24 cellular contexts compared by ENCODE assay signal in genomic region chr14:76343386-76343785, GRCh38. TPM values are rescaled to one million over a fixed set of nuclear protein-coding genes. Genes with fewer than 3 reads are reported as not detected.
DNase-seq lines count a peak whose midpoint lies in the region; TF ChIP-seq lines count a peak whose summit lies in the region.
"Had no signal": no experiment of that assay in that cellular context is flagged by ENCODE, and none has a peak within 500 bp of the region (broad histone marks: within the 10 kb centered on the region; RNA-seq: fewer than 3 reads in every experiment).

No MANE protein-coding gene starts in this region.

- H3K4me1 ChIP-seq in left ventricle myocardium inferior: peaks cover 2% of the 10 kb centered on the region

- TF ChIP-seq CTCF in left ventricle myocardium inferior (IDR thresholded peaks at IDR 0.05; ENCODE audit: borderline replicate concordance): no peak

- no peak overlapping the region for H3K4me3 ChIP-seq in left ventricle myocardium inferior
- H3K4me3 ChIP-seq: BLaER1, GM12878 had no signal

- H3K36me3 ChIP-seq in left ventricle myocardium inferior: no peaks in the 10 kb centered on the region
- H3K36me3 ChIP-seq: BE2C, BLaER1 had no signal

- no peak overlapping the region for H3K27ac ChIP-seq in left ventricle myocardium inferior (replicated peaks)
- H3K27ac ChIP-seq: BLaER1 had no signal

- H3K9me3 ChIP-seq in left ventricle myocardium inferior (replicated peaks): peaks cover 6% of the 10 kb centered on the region
- H3K9me3 ChIP-seq: BE2C, BLaER1 had no signal

- DNase-seq in cardiac septum (ENCODE audit: low spot score) (peak; percentile 63), left ventricle myocardium inferior (no peak), posterior vena cava (ENCODE audit: low spot score) (peak; percentile 66), globus pallidus (ENCODE audit: low spot score) (no peak)
- DNase-seq in activated effector memory CD4-positive, alpha-beta T cell treated with Interleukin-2 at 50 U/mL for 16 hours: no peak
- DNase-seq: 8988T; ACHN; BE2C; C1 segment of cervical spinal cord; CD4-positive, alpha-beta memory T cell; CD4-positive, CD25-positive, alpha-beta regulatory T cell; CD8-positive, alpha-beta memory T cell; COR-L47; DMS 273 treated with DMSO at 0.1 percent for 48 hours; DMS153; DMS53; DMS79; DND-41; EL; GDM1 had no signal

- H3K27me3 ChIP-seq in left ventricle myocardium inferior (ENCODE audit: low read depth): no peaks in the 10 kb centered on the region
- H3K27me3 ChIP-seq: BLaER1 had no signal

- intact Hi-C loops in cardiac septum (cut with DNase I) (no loop called here), left ventricle myocardium inferior (cut with micrococcal nuclease) (no loop called here), posterior vena cava (cut with DNase I) (no loop called here)

RNA-seq across cellular contexts. Expression of gene ESRRB, which starts 32.6 kb away (rescaled TPM):
- total RNA-seq in cardiac septum (8.7 TPM), left ventricle myocardium inferior (16.9 TPM), posterior vena cava (under 1 TPM; 0.60 to 0.95 TPM)
- total RNA-seq: CD4-positive, CD25-positive, alpha-beta regulatory T cell; CD8-positive, alpha-beta memory T cell; Daoy; G401 had no signal

Comparison
In these comparisons a context has a peak if more than half of its experiments do, and no peak if none do; other contexts are left out.
1. DNase-seq: peak in cardiac septum (single experiment) and posterior vena cava (single experiment); none in left ventricle myocardium inferior (single experiment), globus pallidus (single experiment) and activated effector memory CD4-positive, alpha-beta T cell treated with Interleukin-2 at 50 U/mL for 16 hours (single experiment).